ENCODE assay signal across 7 cellular contexts in the genomic region with DNA sequence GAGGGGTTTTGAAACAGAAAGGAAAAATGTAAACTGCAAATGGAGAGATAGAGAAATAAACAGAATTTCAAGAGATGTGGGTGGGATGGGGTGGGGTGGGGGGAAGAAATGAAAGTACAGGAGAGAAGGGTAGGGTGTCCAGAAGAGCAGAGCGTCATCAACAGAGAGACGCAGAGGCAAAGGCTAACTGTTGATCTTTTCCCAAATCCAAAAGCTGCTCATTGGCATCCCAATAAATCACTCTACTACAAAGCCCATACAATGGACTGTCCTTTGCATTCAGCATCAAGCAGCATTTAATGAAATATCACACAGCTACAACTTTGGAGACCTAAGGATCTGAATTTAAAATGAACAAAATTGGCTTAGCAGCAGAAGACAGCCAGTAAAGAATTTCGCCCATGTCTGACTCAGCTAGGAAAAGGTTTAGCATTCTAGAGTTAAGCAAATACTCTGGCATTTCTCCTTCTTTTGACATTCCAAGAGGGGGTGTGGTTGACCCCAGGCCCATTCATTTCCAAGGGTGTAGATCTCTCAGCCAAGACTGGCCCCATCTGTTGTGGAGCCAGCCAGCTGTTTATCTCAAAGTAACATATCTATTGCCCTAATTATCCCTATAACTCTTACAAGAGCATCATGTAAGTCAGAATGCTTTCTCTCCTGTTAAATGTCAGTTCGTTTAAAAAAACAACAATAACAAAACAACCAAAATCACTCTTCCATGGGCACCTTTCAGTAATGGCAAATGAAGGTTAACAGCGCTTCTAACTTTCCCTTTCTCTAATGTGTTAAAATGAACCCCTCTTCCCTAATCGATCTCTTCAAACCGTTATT. TPM values are rescaled to one million over a fixed set of nuclear protein-coding genes. Genes with fewer than 3 reads are reported as not detected.
DNase-seq lines count a peak whose midpoint lies in the region; ATAC-seq, FAIRE-seq and TF ChIP-seq lines count a peak whose summit lies in the region.

No MANE protein-coding gene starts in this region.

- H3K9me3 ChIP-seq in RWPE2 (ENCODE audit: severe bottlenecking), result no peaks in the 10 kb centered on the region

- peak overlapping the region; percentile 58 for H3K4me3 ChIP-seq in RWPE2 (ENCODE audit: severe bottlenecking)
- peak overlapping the region; percentile 87 for H3K4me3 ChIP-seq in fibroblast of the aortic adventitia (ENCODE audit: low read depth, low read length)

- no peak for TF ChIP-seq CTCF in RWPE2 (IDR thresholded peaks at IDR 0.05; ENCODE audit: poor library complexity, severe bottlenecking)
- no peak for TF ChIP-seq CTCF in fibroblast of the aortic adventitia (IDR thresholded peaks at IDR 0.05; ENCODE audit: insufficient read depth, low read length)

- DNase-seq in GM19239 (ENCODE audit: insufficient read length, low spot score), result no peak
- no peak for DNase-seq in RWPE2 (ENCODE audit: low spot score)
- peak; percentile 91 for DNase-seq in fibroblast of the aortic adventitia (ENCODE audit: low read depth)
- peak; percentile 75 for DNase-seq in renal cortical epithelial cell (ENCODE audit: low read depth)
- no peak for DNase-seq in NCI-H1694 (lab: John Stamatoyannopoulos, UW)

- no peaks in the 10 kb centered on the region for H3K27me3 ChIP-seq in RWPE2 (ENCODE audit: insufficient read depth, poor library complexity, severe bottlenecking)

- H3K36me3 ChIP-seq in RWPE2 (ENCODE audit: low read depth), result peaks cover 21% of the 10 kb centered on the region

- peak; percentile 38 for ATAC-seq in RWPE2 (ENCODE audit: low read depth)
- no peak for ATAC-seq in HG03095 (IDR thresholded peaks at IDR 0.05; ENCODE audit: unreplicated experiment)
- ATAC-seq in GM19328 (IDR thresholded peaks at IDR 0.05; ENCODE audit: unreplicated experiment), result no peak

- H3K4me1 ChIP-seq in RWPE2 (ENCODE audit: insufficient read depth, poor library complexity, severe bottlenecking), result peaks cover 15% of the 10 kb centered on the region

- FAIRE-seq in GM19239 (lab: Jason Lieb, UNC), result peak; percentile 21

- H3K27ac ChIP-seq in RWPE2 (ENCODE audit: poor library complexity, severe bottlenecking), result peak overlapping the region; percentile 59

RNA-seq across cellular contexts. Expression of gene RAB30, which starts 1.4 kb away (rescaled TPM):
- total RNA-seq in fibroblast of the aortic adventitia (ENCODE audit: low replicate concordance), result 11.7 and 25.9 TPM in 2 replicates
- total RNA-seq in renal cortical epithelial cell, result 8.3 and 24.0 TPM in 2 replicates

Comparison
In these comparisons a context has a peak if more than half of its experiments do, and no peak if none do; other contexts are left out.
1. DNase-seq: peak in fibroblast of the aortic adventitia (single experiment) and renal cortical epithelial cell (single experiment); none in GM19239 (single experiment), RWPE2 (single experiment) and NCI-H1694 (single experiment).